ENCODE assay signal across 1 cellular context in the genomic region with DNA sequence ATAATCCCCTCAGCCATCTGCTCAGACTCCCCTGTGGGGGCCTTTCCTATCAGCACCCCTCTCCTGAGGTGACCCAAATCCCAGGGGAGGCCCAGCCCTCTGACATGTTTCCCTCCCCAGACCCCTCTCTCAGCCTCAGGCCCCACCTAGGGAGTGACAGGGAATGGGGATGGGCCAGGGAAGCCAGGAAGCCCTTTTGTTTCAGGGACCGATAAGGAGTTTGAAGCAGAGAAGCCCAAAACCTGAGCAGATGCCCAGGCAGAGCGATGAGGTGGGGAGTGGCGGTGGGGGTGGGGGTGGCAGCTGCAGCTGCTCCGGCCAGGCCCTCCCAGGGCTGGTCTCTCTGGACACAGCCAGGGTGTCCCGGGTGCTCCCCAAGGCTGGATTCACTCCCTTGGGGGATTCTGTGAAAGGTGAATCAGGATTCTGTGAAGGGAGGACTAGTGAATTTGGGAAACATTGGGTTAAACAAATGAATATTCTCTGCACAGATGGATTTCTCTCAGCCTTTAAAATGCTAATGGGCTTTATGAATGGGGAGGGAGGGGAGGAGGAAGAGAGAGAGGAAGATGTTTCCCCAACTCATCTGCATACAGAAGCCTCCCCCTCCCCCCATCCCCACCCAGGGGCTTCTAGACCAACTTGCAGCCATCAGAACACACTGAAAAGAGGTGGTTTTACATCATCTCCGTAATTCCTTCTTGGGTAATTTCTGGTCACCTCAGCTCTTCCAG.
TF ChIP-seq lines count a peak whose summit lies in the region.

No MANE protein-coding gene starts in this region.

TF ChIP-seq in GM12878, 131 proteins besides CTCF, POLR2A, EP300 and RAD21:
- TF ChIP-seq GABPA (IDR thresholded peaks at IDR 0.05; ENCODE audit: low read depth) (no peak), WRNIP1 (IDR thresholded peaks at IDR 0.05; ENCODE audit: borderline replicate concordance, low read depth, low read length) (no peak)
